8 cellular contexts compared by ENCODE assay signal in the genomic region with DNA sequence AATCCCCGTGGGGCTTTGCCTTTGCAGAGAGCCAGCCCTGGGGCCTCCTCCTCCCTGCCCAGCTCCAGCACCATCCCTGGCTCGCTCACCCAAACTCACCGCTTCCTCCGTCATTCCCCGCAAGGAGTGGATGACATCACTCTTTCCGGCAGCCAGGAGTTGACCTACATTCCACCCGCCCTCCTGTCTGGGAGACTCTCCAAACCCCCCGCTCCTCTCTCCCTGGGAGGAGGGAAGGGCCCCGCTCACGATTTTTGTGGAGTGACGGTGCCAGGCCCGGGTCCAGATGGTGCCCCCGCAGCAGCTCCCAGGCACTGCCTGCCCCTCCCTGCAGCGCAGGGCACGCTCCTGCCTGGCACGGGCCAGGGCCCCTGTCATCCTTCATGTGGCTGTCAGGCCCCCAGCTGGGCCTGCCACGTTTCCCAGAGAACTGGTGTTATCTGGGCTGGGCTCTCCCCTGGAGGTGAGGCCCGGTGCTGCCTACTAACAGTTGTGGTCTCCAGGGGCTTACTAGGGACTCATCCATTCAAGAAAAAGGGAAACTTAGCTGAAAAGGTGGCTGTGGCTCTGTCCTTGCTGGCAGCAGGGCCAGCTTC. TPM values are rescaled to one million over a fixed set of nuclear protein-coding genes. Genes with fewer than 3 reads are reported as not detected.
DNase-seq lines count a peak whose midpoint lies in the region; ATAC-seq and TF ChIP-seq lines count a peak whose summit lies in the region.

No MANE protein-coding gene starts in this region.

- no peaks in the 10 kb centered on the region for H3K9me3 ChIP-seq in psoas muscle

- H3K4me3 ChIP-seq in psoas muscle = no peak overlapping the region

- H3K27ac Mint-ChIP-seq in immature natural killer cell = no peak overlapping the region

- H3K4me1 ChIP-seq in psoas muscle = peaks cover 15% of the 10 kb centered on the region

- no peaks in the 10 kb centered on the region for H3K36me3 ChIP-seq in psoas muscle (ENCODE audit: insufficient read depth in 1 of 2, low read depth in 1 of 2)

- peak; percentile 81 for DNase-seq in HK-2 (ENCODE audit: unreplicated experiment)
- peak; percentile 47 for DNase-seq in SK-N-DZ (ENCODE audit: low spot score)
- no peak for DNase-seq in Right ventricle myocardium inferior (ENCODE audit: missing footprints)
- DNase-seq in psoas muscle = peak; percentile 75 to 85
- DNase-seq in RPMI8226 = no peak
- DNase-seq in stimulated activated naive CD8-positive, alpha-beta T cell treated with anti-CD3 and anti-CD28 coated beads, Interleukin-15, Interleukin-2, amounts not matched to agents 100 U/mL and 50 U/mL, for 24 hours = no peak
- no peak for DNase-seq in KBM-7
- DNase-seq in immature natural killer cell = no peak

- in situ Hi-C loops in KBM-7 (cut with MboI; ENCODE audit: low pct_unique_long_range_greater_than_20kb, low sequenced_read_pairs) = no loop called here

- peak; percentile 94 for ATAC-seq in Right ventricle myocardium inferior
- ATAC-seq in psoas muscle = peak; percentile 96 to 99 (median 97)
- ATAC-seq in stimulated activated naive CD8-positive, alpha-beta T cell treated with anti-CD3 and anti-CD28 coated beads, Interleukin-15, Interleukin-2, amounts not matched to agents 100 U/mL and 50 U/mL, for 24 hours = no peak

- peaks cover 0 to 2% (median 1%) of the 10 kb centered on the region in 3 donors for H3K27me3 Mint-ChIP-seq in immature natural killer cell (ENCODE audit: low read depth in 3 of 3)

- H3K27ac ChIP-seq in psoas muscle = peak overlapping the region; percentile 81

- no peaks in the 10 kb centered on the region for H3K9me3 Mint-ChIP-seq in immature natural killer cell

- no peaks in the 10 kb centered on the region for H3K4me1 Mint-ChIP-seq in immature natural killer cell

- WGBS in psoas muscle, 3 donors = 4 to 9% (median 8%) methylated on average over 17 to 18 of the region's 18 CpGs

- intact Hi-C loops in Right ventricle myocardium inferior (cut with DNase I) (no loop called here), psoas muscle (cut with DNase I) (no loop called here)

- H3K27me3 ChIP-seq in psoas muscle (ENCODE audit: insufficient read depth in 3 of 3, low read length in 2 of 3) = no peaks in the 10 kb centered on the region

- no peaks in the 10 kb centered on the region for H3K36me3 Mint-ChIP-seq in immature natural killer cell

- no peak for TF ChIP-seq CTCF in psoas muscle (IDR thresholded peaks at IDR 0.05)

- H3K4me3 Mint-ChIP-seq in immature natural killer cell = no peak overlapping the region

RNA-seq across cellular contexts. Expression of gene NTNG2, which starts 52.3 kb away (rescaled TPM):
- 0.89 and 1.5 TPM in 2 replicates for polyA plus RNA-seq in SK-N-DZ (2014; cell fraction: cytosol; rRNA removed)
- polyA plus RNA-seq in SK-N-DZ (2014; cell fraction: nucleus; rRNA removed) = 17.6 and 20.7 TPM in 2 replicates
- total RNA-seq in Right ventricle myocardium inferior (1.4 TPM), psoas muscle (1 to 10 TPM in 1 of 4 donors, under 1 TPM in 3; 0.20 to 1.3 (median 0.44) TPM)
- polyA plus RNA-seq in psoas muscle (under 1 TPM; 0.01 to 0.04 (median 0.03) TPM), immature natural killer cell (under 1 TPM; 0.27 to 0.94 (median 0.62) TPM)

Comparison
In these comparisons a context has a peak if more than half of its experiments do, and no peak if none do; other contexts are left out.
1. DNase-seq: peak in HK-2 (single experiment), SK-N-DZ (single experiment) and psoas muscle (2 of 2); none in Right ventricle myocardium inferior (single experiment), RPMI8226 (single experiment), stimulated activated naive CD8-positive, alpha-beta T cell treated with anti-CD3 and anti-CD28 coated beads, Interleukin-15, Interleukin-2, amounts not matched to agents 100 U/mL and 50 U/mL, for 24 hours (single experiment), KBM-7 (single experiment) and immature natural killer cell (0 of 3).